8 cellular contexts compared by ENCODE assay signal in genomic region chr4:107913283-107913899, GRCh38. TPM values are rescaled to one million over a fixed set of nuclear protein-coding genes. Genes with fewer than 3 reads are reported as not detected.
DNase-seq lines count a peak whose midpoint lies in the region; ATAC-seq, FAIRE-seq and TF ChIP-seq lines count a peak whose summit lies in the region.

No MANE protein-coding gene starts in this region.

- H3K9ac ChIP-seq in NT2/D1 (ENCODE audit: insufficient read length, low read depth) = no peak overlapping the region

- no peaks in the 10 kb centered on the region for H3K4me1 Mint-ChIP-seq in stimulated activated naive CD8-positive, alpha-beta T cell treated with anti-CD3 and anti-CD28 coated beads, Interleukin-15, amount 100 ng/mL, for 72 hours

- H3K4me3 ChIP-seq in NT2/D1 (ENCODE audit: insufficient read length, low read depth) (no peak overlapping the region), breast epithelium (no peak overlapping the region)

- no peaks in the 10 kb centered on the region for H3K9me3 Mint-ChIP-seq in stimulated activated naive CD8-positive, alpha-beta T cell treated with anti-CD3 and anti-CD28 coated beads, Interleukin-15, amount 100 ng/mL, for 72 hours

- TF ChIP-seq CTCF in breast epithelium (IDR thresholded peaks at IDR 0.05) = peak; percentile 79 to 92 (median 92)

- no peaks in the 10 kb centered on the region for H3K4me1 ChIP-seq in NT2/D1 (ENCODE audit: insufficient read depth, insufficient read length)
- no peaks in the 10 kb centered on the region for H3K4me1 ChIP-seq in breast epithelium

- intact Hi-C loops in breast epithelium (cut with DNase I; ENCODE audit: low total_unique reads) = no loop called here

- peak; percentile 98 for FAIRE-seq in islet of Langerhans (lab: Jason Lieb, UNC)

- ATAC-seq in GM19395 (IDR thresholded peaks at IDR 0.05; ENCODE audit: unreplicated experiment) = peak; percentile 96
- ATAC-seq in HG03378 (IDR thresholded peaks at IDR 0.05; ENCODE audit: unreplicated experiment) = peak; percentile 91
- peak; percentile 73 for ATAC-seq in stimulated activated naive CD8-positive, alpha-beta T cell treated with anti-CD3 and anti-CD28 coated beads, Interleukin-15, amount 100 ng/mL, for 72 hours

- H3K27ac Mint-ChIP-seq in stimulated activated naive CD8-positive, alpha-beta T cell treated with anti-CD3 and anti-CD28 coated beads, Interleukin-15, amount 100 ng/mL, for 72 hours = no peak overlapping the region

- no peaks in the 10 kb centered on the region for H3K27me3 ChIP-seq in NT2/D1 (ENCODE audit: insufficient read depth, insufficient read length)
- H3K27me3 ChIP-seq in breast epithelium = no peaks in the 10 kb centered on the region

- DNase-seq in activated CD4-positive, alpha-beta T cell treated with anti-CD3 and anti-CD28 coated beads for 4 hours = peak; percentile 17 to 52
- DNase-seq in activated CD4-positive, alpha-beta T cell treated with anti-CD3 and anti-CD28 coated beads, Interleukin-2, amount 50 U/mL, for 1 hour = no peak
- DNase-seq in NT2/D1 (ENCODE audit: low read depth, low spot score) = peak; percentile 60
- peak in 1 of 2 donors; percentile 23 for DNase-seq in breast epithelium (ENCODE audit: low spot score in 2 of 2)
- peak; percentile 14 to 30 for DNase-seq in stimulated activated naive CD8-positive, alpha-beta T cell treated with anti-CD3 and anti-CD28 coated beads, Interleukin-15, amount 100 ng/mL, for 72 hours

- H3K36me3 ChIP-seq in NT2/D1 (ENCODE audit: insufficient read depth, insufficient read length, low read length) (no peaks in the 10 kb centered on the region), breast epithelium (no peaks in the 10 kb centered on the region)

- H3K27me3 Mint-ChIP-seq in stimulated activated naive CD8-positive, alpha-beta T cell treated with anti-CD3 and anti-CD28 coated beads, Interleukin-15, amount 100 ng/mL, for 72 hours = no peaks in the 10 kb centered on the region

- no peak overlapping the region for H3K4me3 Mint-ChIP-seq in stimulated activated naive CD8-positive, alpha-beta T cell treated with anti-CD3 and anti-CD28 coated beads, Interleukin-15, amount 100 ng/mL, for 72 hours

- H3K9me3 ChIP-seq in NT2/D1 (ENCODE audit: insufficient read depth, low read length) (no peaks in the 10 kb centered on the region), breast epithelium (no peaks in the 10 kb centered on the region)

- no peak overlapping the region for H3K27ac ChIP-seq in breast epithelium

- TF ChIP-seq POLR2A in breast epithelium (IDR thresholded peaks at IDR 0.05) = no peak

RNA-seq across cellular contexts. Expression of gene CYP2U1, which starts 18.0 kb away (rescaled TPM):
- 10 to 100 TPM; 10.2 to 19.5 (median 12.6) TPM for total RNA-seq in breast epithelium
